13 cellular contexts compared by ENCODE assay signal in the genomic region with DNA sequence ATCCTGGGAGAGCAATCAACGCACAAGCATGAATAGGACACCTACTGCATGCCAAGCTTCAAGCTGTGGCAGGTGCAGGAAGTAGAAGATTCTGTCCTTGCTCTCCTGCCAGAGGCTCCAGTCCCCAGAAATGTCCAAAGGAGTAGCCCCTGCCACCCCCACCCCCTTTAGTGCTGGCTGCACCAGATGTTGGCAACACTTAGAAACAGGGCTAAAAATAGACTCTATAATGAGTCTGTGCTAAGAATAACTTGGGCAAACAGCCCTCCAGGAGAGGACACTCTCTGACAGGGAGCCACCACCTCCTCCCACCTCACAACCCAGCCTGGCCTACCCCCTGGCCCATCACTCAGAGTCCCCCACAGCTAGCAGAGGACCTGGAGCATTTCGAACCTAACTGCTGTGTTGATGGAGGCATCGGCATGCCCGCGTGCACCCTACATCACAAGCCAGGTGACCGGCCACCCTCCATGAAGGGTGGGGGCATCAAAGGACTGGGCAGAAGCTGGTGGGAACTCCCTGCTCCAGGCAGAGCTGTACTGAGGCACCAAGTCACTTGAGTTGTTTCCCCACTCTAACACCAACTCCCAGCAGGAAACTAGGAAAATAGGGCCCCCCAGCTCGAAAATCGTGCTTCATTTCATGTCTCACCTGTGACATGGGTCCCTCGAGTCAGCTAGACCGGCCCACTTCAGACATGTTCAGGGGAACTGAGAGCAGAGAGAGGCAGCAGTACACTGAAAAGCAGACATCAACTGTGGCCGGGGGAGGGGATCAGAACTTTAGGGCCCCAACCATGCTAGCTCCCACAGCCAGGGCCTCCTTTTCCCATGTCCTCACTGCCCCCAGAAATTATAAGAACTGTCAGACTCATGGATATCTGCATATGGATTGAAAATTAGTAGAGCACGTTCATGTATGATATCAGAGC. TPM values are rescaled to one million over a fixed set of nuclear protein-coding genes. Genes with fewer than 3 reads are reported as not detected.
A peak's percentile ranks its signal among the peaks of the same experiment; 100 is the strongest.
DNase-seq lines count a peak whose midpoint lies in the region; ATAC-seq, FAIRE-seq and TF ChIP-seq lines count a peak whose summit lies in the region.
"Had no signal": no experiment of that assay in that cellular context is flagged by ENCODE, and none has a peak within 500 bp of the region (broad histone marks: within the 10 kb centered on the region; RNA-seq: fewer than 3 reads in every experiment).

No MANE protein-coding gene starts in this region.

- peak overlapping the region in 1 of 2 donors; percentile 69 for H3K9ac ChIP-seq in kidney (ENCODE audit: low read length in 2 of 2)

- no peak for DNase-seq in activated naive CD8-positive, alpha-beta T cell treated with anti-CD3 and anti-CD28 coated beads, Interleukin-2, amount 10 ng/mL, durations not matched to agents 7 days and 5 days
- DNase-seq in activated naive CD8-positive, alpha-beta T cell treated with anti-CD3 and anti-CD28 coated beads for 36 hours, result no peak
- DNase-seq in T-helper 17 cell (no peak), kidney (peak; percentile 59), T1000 (lab: John Stamatoyannopoulos, UW) (no peak)
- DNase-seq in CD4-positive, alpha-beta T cell, result no peak
- DNase-seq: activated CD4-positive, CD25-positive, alpha-beta regulatory T cell; HFFc6 had no signal

- H3K27me3 Mint-ChIP-seq in activated naive CD8-positive, alpha-beta T cell treated with anti-CD3 and anti-CD28 coated beads, Interleukin-2, amount 10 ng/mL, durations not matched to agents 7 days and 5 days, result no peaks in the 10 kb centered on the region
- no peaks in the 10 kb centered on the region for H3K27me3 Mint-ChIP-seq in activated naive CD8-positive, alpha-beta T cell treated with anti-CD3 and anti-CD28 coated beads for 36 hours
- H3K27me3 Mint-ChIP-seq in T-helper 17 cell, result no peaks in the 10 kb centered on the region
- H3K27me3 Mint-ChIP-seq in CD4-positive, alpha-beta T cell, result no peaks in the 10 kb centered on the region

- H3K27me3 ChIP-seq in CD4-positive, alpha-beta T cell (ENCODE audit: control insufficient read depth, insufficient read depth, low read length), result no peaks in the 10 kb centered on the region
- H3K27me3 ChIP-seq: gastroesophageal sphincter had no signal

- peaks cover 44 to 57% of the 10 kb centered on the region in 2 donors for H3K4me1 ChIP-seq in kidney (ENCODE audit: control insufficient read depth in 1 of 2, insufficient read depth in 1 of 2, low read depth in 1 of 2, low read length in 2 of 2)

- peak overlapping the region; percentile 78 for H3K27ac Mint-ChIP-seq in activated naive CD8-positive, alpha-beta T cell treated with anti-CD3 and anti-CD28 coated beads, Interleukin-2, amount 10 ng/mL, durations not matched to agents 7 days and 5 days
- no peak overlapping the region for H3K27ac Mint-ChIP-seq in activated naive CD8-positive, alpha-beta T cell treated with anti-CD3 and anti-CD28 coated beads for 36 hours
- H3K27ac Mint-ChIP-seq in T-helper 17 cell, result peak overlapping the region; percentile 51
- no peak overlapping the region for H3K27ac Mint-ChIP-seq in CD4-positive, alpha-beta T cell

- no peaks in the 10 kb centered on the region for H3K9me3 ChIP-seq in T-helper 17 cell (ENCODE audit: control insufficient read depth, low read length, poor library complexity, severe bottlenecking)
- no peaks in the 10 kb centered on the region for H3K9me3 ChIP-seq in kidney (ENCODE audit: control insufficient read depth in 1 of 2, low read length in 2 of 2)
- H3K9me3 ChIP-seq in CD4-positive, alpha-beta T cell (ENCODE audit: control insufficient read depth, low read length), result no peaks in the 10 kb centered on the region
- H3K9me3 ChIP-seq: gastroesophageal sphincter had no signal

- H3K4me3 ChIP-seq in kidney (ENCODE audit: low read length in 2 of 2), result no peak overlapping the region
- H3K4me3 ChIP-seq: gastroesophageal sphincter had no signal

- H3K27ac ChIP-seq in kidney (ENCODE audit: low read depth in 2 of 2, low read length in 2 of 2), result peak overlapping the region; percentile 71 to 87
- H3K27ac ChIP-seq in CD4-positive, alpha-beta T cell (ENCODE audit: low read depth, low read length), result no peak overlapping the region

- peaks cover 31% of the 10 kb centered on the region for H3K4me1 Mint-ChIP-seq in activated naive CD8-positive, alpha-beta T cell treated with anti-CD3 and anti-CD28 coated beads, Interleukin-2, amount 10 ng/mL, durations not matched to agents 7 days and 5 days
- H3K4me1 Mint-ChIP-seq in activated naive CD8-positive, alpha-beta T cell treated with anti-CD3 and anti-CD28 coated beads for 36 hours, result peaks cover 27% of the 10 kb centered on the region
- H3K4me1 Mint-ChIP-seq in T-helper 17 cell, result peaks cover 16% of the 10 kb centered on the region
- H3K4me1 Mint-ChIP-seq in CD4-positive, alpha-beta T cell (ENCODE audit: low read depth), result peaks cover 17% of the 10 kb centered on the region

- no peak for ATAC-seq in activated naive CD8-positive, alpha-beta T cell treated with anti-CD3 and anti-CD28 coated beads, Interleukin-2, amount 10 ng/mL, durations not matched to agents 7 days and 5 days (ENCODE audit: low read depth)
- ATAC-seq in T-helper 17 cell (no peak), HG03196 (IDR thresholded peaks at IDR 0.05; ENCODE audit: unreplicated experiment) (no peak), GM21737 (IDR thresholded peaks at IDR 0.05; ENCODE audit: unreplicated experiment) (no peak)
- no peak for ATAC-seq in CD4-positive, alpha-beta T cell (ENCODE audit: poor library complexity)
- ATAC-seq: gastroesophageal sphincter, Panc1 had no signal

- peak overlapping the region; percentile 29 for H3K4me3 Mint-ChIP-seq in activated naive CD8-positive, alpha-beta T cell treated with anti-CD3 and anti-CD28 coated beads, Interleukin-2, amount 10 ng/mL, durations not matched to agents 7 days and 5 days
- no peak overlapping the region for H3K4me3 Mint-ChIP-seq in activated naive CD8-positive, alpha-beta T cell treated with anti-CD3 and anti-CD28 coated beads for 36 hours
- H3K4me3 Mint-ChIP-seq in T-helper 17 cell, result no peak overlapping the region
- H3K4me3 Mint-ChIP-seq in CD4-positive, alpha-beta T cell, result no peak overlapping the region
- H3K4me3 Mint-ChIP-seq: HFFc6 had no signal

- no peak for TF ChIP-seq CTCF in kidney (IDR thresholded peaks at IDR 0.05; ENCODE audit: borderline replicate concordance, extremely low read depth, insufficient read depth)
- TF ChIP-seq CTCF in CD4-positive, alpha-beta T cell (IDR thresholded peaks at IDR 0.05), result no peak

- intact Hi-C loops in kidney (cut with DNase I), result no loop called here
- intact Hi-C loops in CD4-positive, alpha-beta T cell (cut with DNase I, micrococcal nuclease), result no loop called here

- FAIRE-seq in kidney (lab: Jason Lieb, UNC), result no peak

- H3K9me3 Mint-ChIP-seq in activated naive CD8-positive, alpha-beta T cell treated with anti-CD3 and anti-CD28 coated beads, Interleukin-2, amount 10 ng/mL, durations not matched to agents 7 days and 5 days, result no peaks in the 10 kb centered on the region
- no peaks in the 10 kb centered on the region for H3K9me3 Mint-ChIP-seq in activated naive CD8-positive, alpha-beta T cell treated with anti-CD3 and anti-CD28 coated beads for 36 hours
- H3K9me3 Mint-ChIP-seq in CD4-positive, alpha-beta T cell, result no peaks in the 10 kb centered on the region
- H3K9me3 Mint-ChIP-seq: HFFc6 had no signal

- H3K36me3 Mint-ChIP-seq in activated naive CD8-positive, alpha-beta T cell treated with anti-CD3 and anti-CD28 coated beads, Interleukin-2, amount 10 ng/mL, durations not matched to agents 7 days and 5 days, result no peaks in the 10 kb centered on the region
- H3K36me3 Mint-ChIP-seq in activated naive CD8-positive, alpha-beta T cell treated with anti-CD3 and anti-CD28 coated beads for 36 hours, result no peaks in the 10 kb centered on the region
- H3K36me3 Mint-ChIP-seq in T-helper 17 cell (ENCODE audit: low read depth), result no peaks in the 10 kb centered on the region
- no peaks in the 10 kb centered on the region for H3K36me3 Mint-ChIP-seq in CD4-positive, alpha-beta T cell (ENCODE audit: low read depth)

- CTCF ChIA-PET in CD4-positive, alpha-beta T cell (lab: Charles Lee), result interaction anchor here (1.6 kb wide), 1 partner anchor 19 kb away, joined by 4 read pairs; a partner anchor contains a TSS

- POLR2A ChIA-PET in activated naive CD8-positive, alpha-beta T cell treated with anti-CD3 and anti-CD28 coated beads, Interleukin-2, amount 10 ng/mL, durations not matched to agents 7 days and 5 days (lab: Charles Lee), result interaction anchor here (1.0 to 2.7 kb wide), 6 partner anchors 10 to 33 kb away, joined by 3 to 19 read pairs (median 5); a partner anchor contains a TSS
- POLR2A ChIA-PET in CD4-positive, alpha-beta T cell (lab: Charles Lee), result no interaction called here

- no peaks in the 10 kb centered on the region for H3K36me3 ChIP-seq in kidney (ENCODE audit: control insufficient read depth in 1 of 2, insufficient read depth in 2 of 2, low read length in 2 of 2)

RNA-seq across cellular contexts. Expression of a gene that starts 18.6 kb away (rescaled TPM):
- total RNA-seq in activated naive CD8-positive, alpha-beta T cell treated with anti-CD3 and anti-CD28 coated beads, Interleukin-2, amount 10 ng/mL, durations not matched to agents 7 days and 5 days, result 10 to 100 TPM; 17.6 TPM
- 10 to 100 TPM in 1 of 2 experiments, 1 to 10 TPM in 1; 9.3 to 11.5 TPM for total RNA-seq in activated naive CD8-positive, alpha-beta T cell treated with anti-CD3 and anti-CD28 coated beads for 36 hours
- total RNA-seq in T-helper 17 cell (10 to 100 TPM; 17.6 to 18.9 TPM), kidney (50.7 TPM)
- 51.0 TPM for polyA plus RNA-seq in kidney (ENCODE audit: insufficient read depth, low read depth, low replicate concordance)
- 10 to 100 TPM; 23.8 to 24.1 TPM for total RNA-seq in CD4-positive, alpha-beta T cell

RNA-seq across cellular contexts. Expression of a gene that starts 30.4 kb away (rescaled TPM):
- total RNA-seq in activated naive CD8-positive, alpha-beta T cell treated with anti-CD3 and anti-CD28 coated beads, Interleukin-2, amount 10 ng/mL, durations not matched to agents 7 days and 5 days, result not detected
- not detected for total RNA-seq in activated naive CD8-positive, alpha-beta T cell treated with anti-CD3 and anti-CD28 coated beads for 36 hours
- total RNA-seq in T-helper 17 cell (not detected), kidney (not detected)
- polyA plus RNA-seq in kidney (ENCODE audit: insufficient read depth, low read depth, low replicate concordance), result 0.39 TPM
- total RNA-seq in CD4-positive, alpha-beta T cell, result not detected
- total RNA-seq: HFFc6, lung microvascular endothelial cell had no signal

Comparison
In these comparisons a context has a peak if more than half of its experiments do, and no peak if none do; other contexts are left out.
1. H3K27ac Mint-ChIP-seq: peak in activated naive CD8-positive, alpha-beta T cell treated with anti-CD3 and anti-CD28 coated beads, Interleukin-2, amount 10 ng/mL, durations not matched to agents 7 days and 5 days (single experiment) and T-helper 17 cell (single experiment); none in activated naive CD8-positive, alpha-beta T cell treated with anti-CD3 and anti-CD28 coated beads for 36 hours (single experiment) and CD4-positive, alpha-beta T cell (single experiment).